Comparison of ENCODE assay signal across 8 cellular contexts in the genomic region with DNA sequence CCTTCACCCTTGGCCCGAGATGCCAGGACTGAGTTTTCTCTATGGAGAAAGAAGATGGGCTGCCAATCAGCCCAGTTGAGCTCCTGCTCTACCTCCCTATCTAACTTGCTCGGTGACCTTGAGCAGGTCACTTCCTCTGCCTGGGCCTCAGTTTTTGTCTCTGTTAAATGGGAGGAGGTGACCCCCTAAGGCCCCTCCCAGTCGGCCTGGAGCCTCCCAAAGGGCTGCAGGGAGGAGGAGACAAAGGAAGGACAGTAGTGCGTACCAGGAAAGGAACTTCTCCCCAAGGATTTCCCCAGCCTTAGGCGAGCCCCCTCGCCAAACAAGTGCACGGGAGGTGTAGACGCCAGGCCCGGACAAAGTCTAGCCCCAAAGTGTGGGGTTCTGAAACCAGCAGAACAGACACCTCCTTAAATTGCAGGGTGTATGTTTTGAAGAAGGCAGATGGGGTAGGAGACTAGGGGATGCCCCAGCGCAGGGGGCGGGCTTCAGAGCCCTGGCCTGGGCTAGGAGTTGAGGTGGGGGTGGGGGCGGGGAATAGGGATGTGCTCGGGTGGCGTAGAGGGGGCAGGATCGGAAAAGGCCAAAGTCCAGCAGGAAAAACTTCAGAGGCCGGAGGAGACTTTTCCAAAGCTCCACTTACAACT. TPM values are rescaled to one million over a fixed set of nuclear protein-coding genes. Genes with fewer than 3 reads are reported as not detected.
DNase-seq lines count a peak whose midpoint lies in the region; ATAC-seq and TF ChIP-seq lines count a peak whose summit lies in the region.

No MANE protein-coding gene starts in this region.

- intact Hi-C loops in heart left ventricle (cut with DNase I) (loop anchor here in 4 of 10 donors (5.0 kb wide), 2 partner anchors 166 to 371 kb away; a partner anchor contains a TSS), left cardiac atrium (cut with DNase I) (loop anchor here in 1 of 2 donors (5.0 kb wide), 1 partner anchor 166 kb away; a partner anchor contains a TSS), uterus (cut with DNase I; ENCODE audit: low total_unique reads) (loop anchor here (5.0 kb wide), 1 partner anchor 166 kb away; a partner anchor contains a TSS)

- ATAC-seq in heart left ventricle = no peak
- ATAC-seq in left cardiac atrium = no peak

- TF ChIP-seq POLR2A in heart left ventricle (IDR thresholded peaks at IDR 0.05) = no peak
- TF ChIP-seq POLR2A in uterus (IDR thresholded peaks at IDR 0.05) = peak in 1 of 2 donors; percentile 9

- 40 to 64% (median 53%) methylated on average over 15 to 16 of the region's 16 CpGs for WGBS in heart left ventricle, 4 donors

- H3K27me3 ChIP-seq in heart left ventricle (peaks cover 0 to 15% (median 0%) of the 10 kb centered on the region in 9 donors), mucosa of stomach (ENCODE audit: control insufficient read depth, insufficient read depth, low read length) (peaks cover 15% of the 10 kb centered on the region), uterus (no peaks in the 10 kb centered on the region)

- H3K9ac ChIP-seq in mucosa of stomach (ENCODE audit: low read length) = peak overlapping the region; percentile 71

- H3K4me3 ChIP-seq in heart left ventricle (peak overlapping the region; percentile 71 to 99 (median 92)), mucosa of stomach (ENCODE audit: low read length) (peak overlapping the region; percentile 46), uterus (peak overlapping the region; percentile 65 to 67)

- DNase-seq in heart left ventricle (peak in 1 of 5 donors; percentile 26), left cardiac atrium (no peak), caudate nucleus (lab: John Stamatoyannopoulos, UW) (no peak), uterus (no peak), DMS53 (lab: John Stamatoyannopoulos, UW) (no peak), NCI-H2081 treated with DMSO at 0.1 percent for 48 hours (lab: John Stamatoyannopoulos, UW) (no peak), H4 (ENCODE audit: low spot score) (no peak)

- H3K27ac ChIP-seq in heart left ventricle (peak overlapping the region; percentile 82 to 99 (median 94)), caudate nucleus (ENCODE audit: low read depth, low read length) (peak overlapping the region; percentile 93), uterus (peak overlapping the region; percentile 95 to 99)

- H3K9me3 ChIP-seq in heart left ventricle = no peaks in the 10 kb centered on the region
- no peaks in the 10 kb centered on the region for H3K9me3 ChIP-seq in mucosa of stomach (ENCODE audit: control insufficient read depth, low read length)
- no peaks in the 10 kb centered on the region for H3K9me3 ChIP-seq in uterus

- peaks cover 0 to 25% (median 9%) of the 10 kb centered on the region in 9 donors for H3K36me3 ChIP-seq in heart left ventricle
- H3K36me3 ChIP-seq in mucosa of stomach (ENCODE audit: control insufficient read depth, insufficient read depth, low read length) = no peaks in the 10 kb centered on the region
- no peaks in the 10 kb centered on the region for H3K36me3 ChIP-seq in uterus

- peaks cover 0 to 62% (median 38%) of the 10 kb centered on the region in 12 donors for H3K4me1 ChIP-seq in heart left ventricle
- peaks cover 60% of the 10 kb centered on the region for H3K4me1 ChIP-seq in mucosa of stomach (ENCODE audit: control insufficient read depth, insufficient read depth, low read length)
- H3K4me1 ChIP-seq in uterus = peaks cover 3 to 24% of the 10 kb centered on the region in 2 donors

- TF ChIP-seq CTCF in heart left ventricle (IDR thresholded peaks at IDR 0.05) (no peak), uterus (IDR thresholded peaks at IDR 0.05) (no peak)

RNA-seq across cellular contexts. Expression of a gene that starts 1.0 kb away (rescaled TPM):
- 100 to 1,000 TPM in 1 of 9 donors, 10 to 100 TPM in 8; 48.3 to 187 (median 75.0) TPM for total RNA-seq in heart left ventricle
- polyA plus RNA-seq in heart left ventricle = 10 to 100 TPM; 50.1 to 60.4 TPM
- total RNA-seq in left cardiac atrium = 10 to 100 TPM; 54.5 to 63.7 TPM
- total RNA-seq in uterus = 100 to 1,000 TPM in 2 of 4 donors, 10 to 100 TPM in 2; 16.0 to 128 (median 102) TPM
- 0.37 and 1.7 TPM in 2 replicates for total RNA-seq in H4 (2014; rRNA removed; shearing (Covaris generic))

RNA-seq across cellular contexts. Expression of a gene that starts 54.4 kb away (rescaled TPM):
- 1 to 10 TPM in 1 of 9 donors, under 1 TPM in 3, not detected in 5; 0.21 to 1.7 (median 0.61) TPM for total RNA-seq in heart left ventricle
- under 1 TPM in 1 of 2 donors, not detected in 1; 0.46 TPM for polyA plus RNA-seq in heart left ventricle
- under 1 TPM in 1 of 2 donors, not detected in 1; 0.35 TPM for total RNA-seq in left cardiac atrium
- total RNA-seq in uterus = under 1 TPM in 1 of 4 donors, not detected in 3; 0.69 TPM
- 1.4 and 2.6 TPM in 2 replicates for total RNA-seq in H4 (2014; rRNA removed; shearing (Covaris generic))
